8 cellular contexts compared by ENCODE assay signal in the genomic region with DNA sequence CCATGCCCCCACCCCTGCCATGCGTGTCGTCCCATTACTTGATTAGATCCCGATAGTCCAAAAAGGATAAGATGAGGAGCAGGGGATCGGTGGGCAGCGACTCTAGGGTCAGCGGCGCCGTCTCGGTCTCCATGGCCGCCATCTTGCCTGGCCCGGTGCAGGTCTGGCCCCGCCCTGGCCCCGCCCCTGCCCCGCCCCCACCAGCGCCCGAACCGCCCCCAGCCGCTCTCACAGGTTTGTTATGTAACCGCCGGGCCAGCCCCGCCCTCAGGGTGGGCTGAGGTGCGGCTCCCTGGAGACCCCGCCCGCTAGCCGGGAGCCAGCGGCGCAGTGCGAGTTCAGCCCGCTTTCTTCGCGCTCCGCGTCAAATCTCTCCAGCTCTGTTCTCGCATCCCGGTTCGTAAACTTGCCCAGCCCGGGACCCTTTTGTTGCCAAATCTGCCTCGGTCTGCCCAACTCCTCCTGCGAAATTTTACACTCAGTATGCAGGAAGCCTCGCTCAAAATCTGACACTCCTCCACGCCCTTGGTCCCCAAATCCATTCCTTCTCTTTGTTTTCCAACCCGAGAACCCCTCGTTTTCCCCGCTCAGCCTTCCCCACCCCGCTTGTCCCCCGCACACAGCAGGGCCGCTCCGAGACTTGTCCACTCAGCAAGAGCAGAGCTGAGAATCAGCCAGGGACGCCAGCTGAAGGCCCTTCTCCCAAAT. TPM values are rescaled to one million over a fixed set of nuclear protein-coding genes. Genes with fewer than 3 reads are reported as not detected.
DNase-seq lines count a peak whose midpoint lies in the region; ATAC-seq, FAIRE-seq and TF ChIP-seq lines count a peak whose summit lies in the region.

A gene with protein sequence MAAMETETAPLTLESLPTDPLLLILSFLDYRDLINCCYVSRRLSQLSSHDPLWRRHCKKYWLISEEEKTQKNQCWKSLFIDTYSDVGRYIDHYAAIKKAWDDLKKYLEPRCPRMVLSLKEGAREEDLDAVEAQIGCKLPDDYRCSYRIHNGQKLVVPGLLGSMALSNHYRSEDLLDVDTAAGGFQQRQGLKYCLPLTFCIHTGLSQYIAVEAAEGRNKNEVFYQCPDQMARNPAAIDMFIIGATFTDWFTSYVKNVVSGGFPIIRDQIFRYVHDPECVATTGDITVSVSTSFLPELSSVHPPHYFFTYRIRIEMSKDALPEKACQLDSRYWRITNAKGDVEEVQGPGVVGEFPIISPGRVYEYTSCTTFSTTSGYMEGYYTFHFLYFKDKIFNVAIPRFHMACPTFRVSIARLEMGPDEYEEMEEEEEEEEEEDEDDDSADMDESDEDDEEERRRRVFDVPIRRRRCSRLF (minus strand): TSS at position 165 of the 708 bp plus-strand sequence. CDS start 23 bp downstream, at position 142.

- H3K27ac Mint-ChIP-seq in type B pancreatic cell: peak within 1 kb of the TSS; percentile 94

- TF ChIP-seq CTCF in adrenal gland (IDR thresholded peaks at IDR 0.05) (no peak), heart right ventricle (IDR thresholded peaks at IDR 0.05) (no peak), type B pancreatic cell (conservative IDR thresholded peaks at IDR 0.05) (no peak)

- H3K27me3 ChIP-seq in adrenal gland: no peaks in the 10 kb centered on the region
- H3K27me3 ChIP-seq in heart right ventricle: peaks cover 0 to 14% (median 0%) of the 10 kb centered on the region in 7 donors

- H3K9me3 Mint-ChIP-seq in type B pancreatic cell: no peaks in the 10 kb centered on the region

- no peaks in the 10 kb centered on the region for H3K9me3 ChIP-seq in adrenal gland (replicated peaks in 1 of 3)
- H3K9me3 ChIP-seq in heart right ventricle: no peaks in the 10 kb centered on the region

- H3K27ac ChIP-seq in adrenal gland (peak within 1 kb of the TSS in 4 of 5 donors; percentile 54 to 81 (median 67)), heart right ventricle (peak within 1 kb of the TSS; percentile 78 to 95 (median 88))

- peak; percentile 84 for FAIRE-seq in GM12891 (lab: Jason Lieb, UNC)

- H3K36me3 ChIP-seq in adrenal gland (replicated peaks in 1 of 2): peaks cover 0 to 3% of the 10 kb centered on the region in 2 donors
- H3K36me3 ChIP-seq in heart right ventricle: peaks cover 0 to 13% (median 0%) of the 10 kb centered on the region in 9 donors

- H3K4me3 ChIP-seq in adrenal gland (peak within 1 kb of the TSS; percentile 75 to 99 (median 88)), heart right ventricle (peak within 1 kb of the TSS; percentile 59 to 98 (median 94))

- DNase-seq in GM12891 (ENCODE audit: insufficient read length, low spot score): peak; percentile 88
- DNase-seq in NCI-H146 (lab: John Stamatoyannopoulos, UW): peak; percentile 92
- peak; percentile 81 to 92 (median 87) for DNase-seq in adrenal gland
- DNase-seq in heart right ventricle: peak; percentile 86 to 88
- DNase-seq in posterior cingulate gyrus: peak; percentile 67 to 97 (median 84)
- peak; percentile 89 for DNase-seq in type B pancreatic cell (ENCODE audit: extremely low spot score, unreplicated experiment)

- TF ChIP-seq POLR2A in GM12891 (IDR thresholded peaks at IDR 0.05; ENCODE audit: low read depth, low read length): no peak
- peak in 1 of 2 donors; percentile 42 for TF ChIP-seq POLR2A in adrenal gland (IDR thresholded peaks at IDR 0.05)

- H3K4me1 Mint-ChIP-seq in type B pancreatic cell (ENCODE audit: unreplicated experiment): peaks cover 32% of the 10 kb centered on the region

- WGBS in adrenal gland, 4 donors: 0 to 1% (median 1%) methylated on average over 19 to 49 of the region's 49 CpGs
- WGBS in heart right ventricle, 2 donors: 0 to 1% methylated on average over 44 to 49 of the region's 49 CpGs

- H3K4me1 ChIP-seq in adrenal gland (replicated peaks in 1 of 2) (peaks cover 6 to 30% of the 10 kb centered on the region in 2 donors), heart right ventricle (peaks cover 0 to 67% (median 43%) of the 10 kb centered on the region in 9 donors)

- H3K27me3 Mint-ChIP-seq in type B pancreatic cell: peaks cover 32% of the 10 kb centered on the region

- intact Hi-C loops in T-helper 1 cell treated with Interleukin-12 subunit alpha and Interleukin-12 subunit beta and Interleukin-4 antibody, amounts not matched to agents 30 ng/mL and 1 ng/mL, for 36 hours (cut with micrococcal nuclease): loop anchor here (1.0 to 10.0 kb wide), 14 partner anchors 22 to 1191 kb away; a partner anchor contains a TSS
- intact Hi-C loops in adrenal gland (cut with DNase I): no loop called here
- intact Hi-C loops in heart right ventricle (cut with DNase I): no loop called here
- intact Hi-C loops in posterior cingulate gyrus (cut with DNase I): loop anchor here (2.0 to 5.0 kb wide), 2 partner anchors 37 to 74 kb away; a partner anchor contains a TSS

- peak within 1 kb of the TSS; percentile 96 for H3K4me3 Mint-ChIP-seq in type B pancreatic cell

- ATAC-seq in HG02852 (IDR thresholded peaks at IDR 0.05; ENCODE audit: unreplicated experiment) (peak; percentile 76), heart right ventricle (peak; percentile 95 to 97 (median 96))

- H3K36me3 Mint-ChIP-seq in type B pancreatic cell: peaks cover 4% of the 10 kb centered on the region

TF ChIP-seq in GM12891, 5 proteins besides CTCF, POLR2A, EP300 and RAD21:
- TF ChIP-seq TAF1 (IDR thresholded peaks at IDR 0.05; ENCODE audit: low read depth, low read length): peak; percentile 53; the same call in 1 of the 2 replicates
- no peak for TF ChIP-seq SPI1 (IDR thresholded peaks at IDR 0.05; ENCODE audit: low read depth, low read length)
- no peak for TF ChIP-seq POLR2AphosphoS5 (IDR thresholded peaks at IDR 0.05; ENCODE audit: low read depth, low read length)

RNA-seq across cellular contexts. Expression of the gene that starts here (rescaled TPM):
- polyA plus RNA-seq in GM12891 (2012; ENCODE audit: low read depth, missing spikeins): 7.8 TPM
- 22.9 and 26.6 TPM in 2 replicates for total RNA-seq in T-helper 1 cell treated with Interleukin-12 subunit alpha and Interleukin-12 subunit beta and Interleukin-4 antibody, amounts not matched to agents 30 ng/mL and 1 ng/mL, for 36 hours
- total RNA-seq in adrenal gland: 10 to 100 TPM; 25.0 to 45.4 (median 39.3) TPM
- 10 to 100 TPM; 20.7 to 54.7 (median 21.6) TPM for polyA plus RNA-seq in adrenal gland
- 10 to 100 TPM; 43.4 to 72.5 (median 59.5) TPM for total RNA-seq in heart right ventricle
- polyA plus RNA-seq in heart right ventricle: 10 to 100 TPM; 21.9 to 31.2 TPM
- 29.3 and 34.5 TPM in 2 replicates for total RNA-seq in type B pancreatic cell (ENCODE audit: low replicate concordance)

Comparison
In these comparisons a context has a peak if more than half of its experiments do, and no peak if none do; other contexts are left out.
1. Peak in every context shown above with its lines: DNase-seq, ATAC-seq, H3K4me3 ChIP-seq and H3K27ac ChIP-seq.
2. intact Hi-C loops: an anchor here in T-helper 1 cell treated with Interleukin-12 subunit alpha and Interleukin-12 subunit beta and Interleukin-4 antibody, amounts not matched to agents 30 ng/mL and 1 ng/mL, for 36 hours (1.0 to 10.0 kb wide) and posterior cingulate gyrus (2.0 to 5.0 kb wide); none called in adrenal gland and heart right ventricle.